Comparison of ENCODE assay signal across 15 cellular contexts in the genomic region with DNA sequence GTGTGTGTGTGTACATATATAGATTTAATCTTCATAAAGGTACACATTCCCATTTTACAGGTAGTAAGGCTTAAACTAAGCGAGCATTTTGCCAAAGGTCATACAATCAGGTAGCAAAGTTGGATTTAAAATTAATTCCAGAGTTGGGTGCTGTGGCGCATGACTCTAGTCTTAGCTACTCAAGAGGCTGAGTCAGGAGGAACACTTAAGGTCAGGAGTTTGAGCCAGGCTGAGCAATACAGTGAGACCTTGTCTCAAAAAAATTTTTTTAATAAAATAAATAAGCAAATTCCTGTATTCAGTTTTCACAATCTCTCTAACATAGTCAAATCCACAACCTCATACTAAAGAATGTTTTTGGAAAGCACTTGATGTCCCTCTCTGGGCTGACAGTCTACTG.
"Had no signal": no experiment of that assay in that cellular context is flagged by ENCODE, and none has a peak within 500 bp of the region (broad histone marks: within the 10 kb centered on the region; RNA-seq: fewer than 3 reads in every experiment).

No MANE protein-coding gene starts in this region.

- H3K27ac ChIP-seq: hepatocyte, spleen, tibial artery had no signal

- H3K4me2 ChIP-seq: hepatocyte had no signal

- H3K9me3 ChIP-seq: spleen, tibial artery had no signal

- H2AFZ ChIP-seq: hepatocyte had no signal

- H3K9me3 Mint-ChIP-seq: activated naive CD4-positive, alpha-beta T cell treated with anti-CD3 and anti-CD28 coated beads, Interleukin-2, amount 50 U/mL, for 72 hours had no signal

- H3K79me2 ChIP-seq: hepatocyte had no signal

- H3K27me3 Mint-ChIP-seq: activated CD4-positive, alpha-beta T cell treated with anti-CD3 and anti-CD28 coated beads, Interleukin-2, amount 10 ng/mL, durations not matched to agents 7 days and 5 days; brain had no signal

- H3K4me3 Mint-ChIP-seq: activated CD4-positive, alpha-beta T cell treated with anti-CD3 and anti-CD28 coated beads, Interleukin-2, amount 10 ng/mL, durations not matched to agents 7 days and 5 days; brain; nephron had no signal

- H3K4me3 ChIP-seq: hepatocyte, lung, spleen, tibial artery had no signal

- DNase-seq: activated CD4-positive, alpha-beta T cell treated with anti-CD3 and anti-CD28 coated beads, Interleukin-2, amount 10 ng/mL, durations not matched to agents 7 days and 5 days; activated CD8-positive, alpha-beta memory T cell treated with anti-CD3 and anti-CD28 coated beads for 24 hours; activated CD8-positive, alpha-beta memory T cell treated with anti-CD3 and anti-CD28 coated beads, Interleukin-2, amount 50 U/mL, for 48 hours; activated gamma-delta T cell treated with Interleukin-2 at 50 U/mL for 16 hours; caudate nucleus; nucleus accumbens; retina; spleen; stimulated activated naive CD4-positive, alpha-beta T cell; tibial artery had no signal

- H3K4me1 Mint-ChIP-seq: brain, nephron had no signal

- H3K27ac Mint-ChIP-seq: brain, nephron had no signal

- H3K27me3 ChIP-seq: hepatocyte, spleen, tibial artery had no signal

- H3K4me1 ChIP-seq: spleen, tibial artery had no signal
